ENCODE assay signal across 19 cellular contexts in the genomic region with DNA sequence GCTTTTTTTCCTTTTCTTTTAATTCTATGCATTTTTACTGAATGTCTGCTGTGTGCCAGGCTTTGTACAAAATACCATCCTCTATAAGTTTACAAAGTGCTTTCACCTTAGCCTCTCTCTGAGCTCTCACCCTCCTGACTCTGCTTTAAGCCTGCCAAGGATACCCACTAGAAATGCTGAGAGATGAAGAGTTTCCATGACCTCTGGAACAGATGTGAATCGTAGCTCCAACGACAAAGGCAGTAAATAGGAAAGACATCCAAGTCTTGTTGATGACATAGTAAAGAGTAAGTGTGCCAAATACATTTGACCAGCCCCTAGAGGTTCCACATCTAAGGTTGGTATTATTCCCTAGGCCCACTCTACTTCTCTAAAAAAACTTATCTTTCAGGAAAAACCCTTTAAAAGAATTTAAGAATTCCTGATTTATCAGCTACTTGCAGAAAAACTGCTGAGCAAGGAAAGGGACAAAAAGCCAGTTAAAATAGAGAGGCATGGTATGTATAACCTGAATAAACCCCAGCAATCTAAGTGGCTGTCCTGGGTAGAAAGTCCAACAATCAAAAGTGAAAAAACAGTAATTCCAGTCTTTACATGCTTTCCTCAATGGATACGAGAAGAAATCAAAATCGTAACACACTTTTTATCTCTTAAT. TPM values are rescaled to one million over a fixed set of nuclear protein-coding genes. Genes with fewer than 3 reads are reported as not detected.
DNase-seq lines count a peak whose midpoint lies in the region; ATAC-seq and TF ChIP-seq lines count a peak whose summit lies in the region.
"Had no signal": no experiment of that assay in that cellular context is flagged by ENCODE, and none has a peak within 500 bp of the region (broad histone marks: within the 10 kb centered on the region; RNA-seq: fewer than 3 reads in every experiment).

No MANE protein-coding gene starts in this region.

- H2AK9ac ChIP-seq in IMR-90 (replicated peaks; ENCODE audit: low read depth, low read length, poor library complexity): no peak overlapping the region

- 100% methylated on average over 2 of the region's 4 CpGs; no CpG with 5 or more reads in 1 of the 2 experiments for WGBS in IMR-90 (ENCODE audit: extremely low coverage in 2 of 2, insufficient read length in 1 of 2), 2 experiments
- WGBS in heart left ventricle, 4 donors: 47 to 57% (median 50%) methylated on average over 4 of the region's 4 CpGs

- no peak overlapping the region for H3K27ac ChIP-seq in IMR-90 (ENCODE audit: insufficient read depth, low read length)
- H3K27ac ChIP-seq in SJCRH30: peak overlapping the region; percentile 77; the same call in 1 of the 2 replicates
- H3K27ac ChIP-seq in heart left ventricle: peak overlapping the region in 6 of 12 donors; percentile 31 to 57 (median 46)
- H3K27ac ChIP-seq: adrenal gland, breast epithelium had no signal

- intact Hi-C loops in IMR-90 (cut with micrococcal nuclease) (no loop called here), heart left ventricle (cut with DNase I) (loop anchor here in 1 of 10 donors (5.0 kb wide), 1 partner anchor 35 kb away; no protein-coding TSS in a partner anchor)

- no peak overlapping the region for H3K4me3 Mint-ChIP-seq in stimulated activated memory B cell treated with anti-CD40 and anti-IgM and Interleukin-4, amounts not matched to agents 10 μg/mL and 1 μg/mL and 100 μg/mL, for 72 hours
- H3K4me3 Mint-ChIP-seq: immature natural killer cell, neural crest cell had no signal

- H3K4me3 ChIP-seq in IMR-90 (ENCODE audit: insufficient read depth, low read depth, low read length) (no peak overlapping the region), SJCRH30 (no peak overlapping the region), heart left ventricle (no peak overlapping the region)
- H3K4me3 ChIP-seq: adrenal gland, breast epithelium, mucosa of descending colon, thoracic aorta had no signal

- H3K36me3 Mint-ChIP-seq in stimulated activated memory B cell treated with anti-CD40 and anti-IgM and Interleukin-4, amounts not matched to agents 10 μg/mL and 1 μg/mL and 100 μg/mL, for 72 hours: peaks cover 10% of the 10 kb centered on the region
- H3K36me3 Mint-ChIP-seq: immature natural killer cell had no signal

- no peak overlapping the region for H2AFZ ChIP-seq in IMR-90 (replicated peaks; ENCODE audit: low read length, poor library complexity)

- H3K4me2 ChIP-seq in IMR-90 (ENCODE audit: low read depth, low read length): no peak overlapping the region

- peaks cover 6% of the 10 kb centered on the region; the same call in 1 of the 2 replicates for H3K9me3 ChIP-seq in IMR-90 (ENCODE audit: control insufficient read depth, insufficient read depth, low read length)
- no peaks in the 10 kb centered on the region for H3K9me3 ChIP-seq in SJCRH30 (replicated peaks)
- no peaks in the 10 kb centered on the region for H3K9me3 ChIP-seq in heart left ventricle
- H3K9me3 ChIP-seq: adrenal gland, breast epithelium, mucosa of descending colon, thoracic aorta had no signal

- H3K27me3 ChIP-seq in IMR-90 (ENCODE audit: control insufficient read depth, insufficient read depth, low read length): no peaks in the 10 kb centered on the region
- H3K27me3 ChIP-seq in SJCRH30: no peaks in the 10 kb centered on the region
- no peaks in the 10 kb centered on the region for H3K27me3 ChIP-seq in heart left ventricle
- H3K27me3 ChIP-seq: adrenal gland, breast epithelium had no signal

- H3K36me3 ChIP-seq in IMR-90 (ENCODE audit: control insufficient read depth, insufficient read depth, low read length): 0 out of 2 replicates have a peak, but pooled peaks cover 1% of the 10 kb centered on the region
- H3K36me3 ChIP-seq in SJCRH30: no peaks in the 10 kb centered on the region
- no peaks in the 10 kb centered on the region for H3K36me3 ChIP-seq in heart left ventricle
- H3K36me3 ChIP-seq: adrenal gland, breast epithelium, thoracic aorta had no signal

- BruUV-seq in IMR-90 (replicated peaks; lab: Mats Ljungman, UMichigan): no TSS peak

- no peak overlapping the region for H3K14ac ChIP-seq in IMR-90 (replicated peaks; ENCODE audit: low read depth, low read length)

- POLR2A ChIA-PET in IMR-90 (lab: Charles Lee; ENCODE audit: unreplicated experiment): no interaction called here

- peaks cover 17 to 23% of the 10 kb centered on the region in 2 experiments for H3K79me1 ChIP-seq in IMR-90 (ENCODE audit: low read depth in 1 of 2, low read length in 2 of 2)

- TF ChIP-seq CTCF in IMR-90 (conservative IDR thresholded peaks at IDR 0.05; ENCODE audit: low read depth, low read length): no peak
- TF ChIP-seq CTCF in heart left ventricle (IDR thresholded peaks at IDR 0.05): no peak

- H2AK5ac ChIP-seq in IMR-90 (ENCODE audit: low read depth, low read length): no peak overlapping the region

- TF ChIP-seq POLR2A in IMR-90 (IDR thresholded peaks at IDR 0.05; ENCODE audit: low read depth, low read length): no peak
- no peak for TF ChIP-seq POLR2A in heart left ventricle (IDR thresholded peaks at IDR 0.05)

- H4K8ac ChIP-seq in IMR-90 (ENCODE audit: low read depth in 2 of 2, low read length in 2 of 2): no peak overlapping the region

- DNase-seq in IMR-90 (no peak), SJCRH30 (peak in 1 of 2 experiments; percentile 22), heart left ventricle (no peak), germinal center (ENCODE audit: low spot score) (no peak), Kasumi-1 (lab: John Stamatoyannopoulos, UW) (no peak)
- DNase-seq: activated naive CD4-positive, alpha-beta T cell; activated T-cell treated with anti-CD3 and anti-CD28 coated beads, Interleukin-2, amount 50 U/mL, for 1 hour; adrenal gland; immature natural killer cell; mucosa of descending colon; NCI-H748 treated with DMSO at 0.1 percent for 48 hours; OCI-M1; SHP77 treated with DMSO at 0.1 percent for 48 hours had no signal

- H3K4me1 Mint-ChIP-seq in stimulated activated memory B cell treated with anti-CD40 and anti-IgM and Interleukin-4, amounts not matched to agents 10 μg/mL and 1 μg/mL and 100 μg/mL, for 72 hours: peaks cover 43% of the 10 kb centered on the region
- H3K4me1 Mint-ChIP-seq: immature natural killer cell had no signal

- H3K9me1 ChIP-seq in IMR-90 (ENCODE audit: insufficient read depth, low read length): peaks cover 7% of the 10 kb centered on the region

- no peak overlapping the region for H3K18ac ChIP-seq in IMR-90 (ENCODE audit: low read depth, low read length)

- no peaks in the 10 kb centered on the region for H3K9me3 Mint-ChIP-seq in stimulated activated memory B cell treated with anti-CD40 and anti-IgM and Interleukin-4, amounts not matched to agents 10 μg/mL and 1 μg/mL and 100 μg/mL, for 72 hours
- H3K9me3 Mint-ChIP-seq: immature natural killer cell, neural crest cell had no signal

- no peak overlapping the region for H3K4ac ChIP-seq in IMR-90 (ENCODE audit: low read depth, low read length)

- H3K4me1 ChIP-seq in IMR-90 (ENCODE audit: control insufficient read depth, insufficient read depth, low read length) (peaks cover 5% of the 10 kb centered on the region), SJCRH30 (peaks cover 44% of the 10 kb centered on the region), heart left ventricle (peaks cover 7 to 42% (median 32%) of the 10 kb centered on the region in 12 donors)
- H3K4me1 ChIP-seq: breast epithelium had no signal

- TF ChIP-seq RAD21 in IMR-90 (IDR thresholded peaks at IDR 0.05; ENCODE audit: low read length): no peak

- in situ Hi-C loops in IMR-90 (cut with MboI; ENCODE audit: low sequenced_read_pairs): no loop called here

- H2BK120ac ChIP-seq in IMR-90 (ENCODE audit: low read depth, low read length): no peak overlapping the region

- no peak overlapping the region for H2BK15ac ChIP-seq in IMR-90 (ENCODE audit: low read depth, low read length)

- no peak overlapping the region for H2BK20ac ChIP-seq in IMR-90 (ENCODE audit: low read depth, low read length)

- peak overlapping the region; percentile 0 for H3K27ac Mint-ChIP-seq in stimulated activated memory B cell treated with anti-CD40 and anti-IgM and Interleukin-4, amounts not matched to agents 10 μg/mL and 1 μg/mL and 100 μg/mL, for 72 hours
- H3K27ac Mint-ChIP-seq: immature natural killer cell had no signal

- H3K23ac ChIP-seq in IMR-90 (ENCODE audit: low read depth, low read length): no peak overlapping the region

- H4K91ac ChIP-seq in IMR-90 (ENCODE audit: insufficient read depth, low read depth, low read length): no peak overlapping the region

- H2BK5ac ChIP-seq in IMR-90 (ENCODE audit: low read depth, low read length, poor library complexity, severe bottlenecking): no peak overlapping the region

- CTCF ChIA-PET in IMR-90 (lab: Yijun Ruan, JAX): no interaction called here

- H4K5ac ChIP-seq in IMR-90 (ENCODE audit: low read depth, low read length): no peak overlapping the region

- H4K20me1 ChIP-seq in IMR-90 (ENCODE audit: insufficient read depth, low read length): peaks cover 11% of the 10 kb centered on the region; the same call in 1 of the 2 replicates

- no peak overlapping the region for H3K9ac ChIP-seq in IMR-90 (ENCODE audit: low read depth, low read length)

- H3K27me3 Mint-ChIP-seq in stimulated activated memory B cell treated with anti-CD40 and anti-IgM and Interleukin-4, amounts not matched to agents 10 μg/mL and 1 μg/mL and 100 μg/mL, for 72 hours: no peaks in the 10 kb centered on the region

- ATAC-seq in IMR-90 (ENCODE audit: low read depth) (no peak), heart left ventricle (peak in 3 of 4 donors; percentile 18 to 48 (median 38)), HG02759 (IDR thresholded peaks at IDR 0.05; ENCODE audit: unreplicated experiment) (no peak)
- ATAC-seq in stimulated activated memory B cell treated with anti-CD40 and anti-IgM and Interleukin-4, amounts not matched to agents 10 μg/mL and 1 μg/mL and 100 μg/mL, for 72 hours: no peak
- ATAC-seq: HCT116 had no signal

- H3K56ac ChIP-seq in IMR-90 (ENCODE audit: extremely low read depth, insufficient read depth, low read length): no peak overlapping the region

- dilution Hi-C loops in IMR-90 (cut with HindIII; ENCODE audit: low sequenced_read_pairs, unreplicated experiment): no loop called here

TF ChIP-seq in IMR-90, 13 proteins besides CTCF, POLR2A, EP300 and RAD21:
- 0 out of 2 replicates have a peak, but pooled peaks have one; percentile 2 for TF ChIP-seq MAFK (IDR thresholded peaks at IDR 0.05; ENCODE audit: low read depth, low read length)
- no peak for TF ChIP-seq RFX5 (IDR thresholded peaks at IDR 0.05; ENCODE audit: low read depth, low read length)

RNA-seq across cellular contexts. Expression of a gene that starts 45.4 kb away (rescaled TPM):
- 5.6 and 5.9 TPM in 2 replicates for total RNA-seq in IMR-90 (2012; rRNA removed)
- 3.2 and 3.3 TPM in 2 replicates for polyA plus RNA-seq in IMR-90 (2012; rRNA removed)
- 2.8 and 3.4 TPM in 2 replicates for polyA plus RNA-seq in IMR-90 (2012; cell fraction: cytosol; rRNA removed)
- 4.3 and 7.5 TPM in 2 replicates for polyA plus RNA-seq in IMR-90 (2012; cell fraction: nucleus; rRNA removed; ENCODE audit: low replicate concordance)
- total RNA-seq in SJCRH30 (2014; rRNA removed; shearing (Covaris generic)): 5.6 TPM in 2 replicates
- total RNA-seq in heart left ventricle: 10 to 100 TPM; 25.6 to 53.0 (median 32.0) TPM
- polyA plus RNA-seq in heart left ventricle: 10 to 100 TPM in 1 of 2 donors, 1 to 10 TPM in 1; 6.1 to 19.3 TPM

Comparison
In these comparisons a context has a peak if more than half of its experiments do, and no peak if none do; other contexts are left out.
1. ATAC-seq: peak in heart left ventricle (3 of 4); none in IMR-90 (single experiment), stimulated activated memory B cell treated with anti-CD40 and anti-IgM and Interleukin-4, amounts not matched to agents 10 μg/mL and 1 μg/mL and 100 μg/mL, for 72 hours (single experiment) and HG02759 (single experiment).